ENCODE assay signal across 23 cellular contexts in the genomic region with DNA sequence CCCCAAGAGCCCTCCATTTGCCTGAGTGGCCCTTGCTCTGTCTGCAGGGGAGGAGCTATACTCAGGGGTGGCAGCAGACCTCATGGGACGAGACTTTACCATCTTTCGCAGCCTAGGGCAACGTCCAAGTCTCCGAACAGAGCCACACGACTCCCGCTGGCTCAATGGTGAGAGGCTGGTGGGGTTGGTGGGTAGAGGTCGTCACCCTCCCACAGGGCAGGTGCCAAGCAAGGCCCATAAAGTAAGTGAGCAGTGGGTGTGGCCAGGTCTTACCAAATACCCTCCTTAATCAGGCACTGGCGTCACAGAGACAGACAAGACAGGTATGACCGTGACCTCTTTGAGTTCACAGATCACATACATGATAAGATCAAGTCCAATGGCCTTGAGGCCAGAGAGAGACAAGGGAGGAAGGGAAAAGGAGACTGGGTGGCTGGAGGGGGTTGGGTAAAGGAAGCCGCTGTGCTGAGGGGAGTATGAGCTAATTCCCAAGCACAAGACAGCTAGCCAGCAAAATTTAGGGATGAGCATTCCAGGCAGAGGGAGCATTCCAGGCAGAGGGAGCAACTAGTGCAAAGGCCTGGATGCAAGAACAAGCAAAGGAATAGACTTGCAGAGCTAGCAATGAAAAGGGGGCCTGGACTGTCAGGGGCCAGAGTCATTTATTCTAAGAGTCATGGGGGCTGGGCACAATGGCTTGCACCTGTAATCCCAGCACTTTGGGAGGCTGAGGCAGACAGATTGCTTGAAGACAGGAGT. TPM values are rescaled to one million over a fixed set of nuclear protein-coding genes. Genes with fewer than 3 reads are reported as not detected.
DNase-seq lines count a peak whose midpoint lies in the region; FAIRE-seq and TF ChIP-seq lines count a peak whose summit lies in the region.
"Had no signal": no experiment of that assay in that cellular context is flagged by ENCODE, and none has a peak within 500 bp of the region (broad histone marks: within the 10 kb centered on the region; RNA-seq: fewer than 3 reads in every experiment).

No MANE protein-coding gene starts in this region.

- no peaks in the 10 kb centered on the region for H3K79me1 ChIP-seq in mesendoderm (ENCODE audit: low read length)

- no peak overlapping the region for H2BK120ac ChIP-seq in mesendoderm (ENCODE audit: low read depth, low read length)

- H3K4me3 ChIP-seq in astrocyte (ENCODE audit: insufficient read depth, low read depth, low read length), result no peak overlapping the region
- no peak overlapping the region for H3K4me3 ChIP-seq in mesendoderm (ENCODE audit: low read length)
- peak overlapping the region in 2 of 4 donors; percentile 40 to 44 for H3K4me3 ChIP-seq in stomach
- H3K4me3 ChIP-seq: esophagus squamous epithelium, heart left ventricle had no signal

- TF ChIP-seq EP300 in stomach (IDR thresholded peaks at IDR 0.05), result no peak

- no peak overlapping the region for H3K23ac ChIP-seq in mesendoderm (ENCODE audit: low read length)

- H3K27me3 ChIP-seq in astrocyte (ENCODE audit: insufficient read depth, low read length), result peaks cover 25% of the 10 kb centered on the region
- peaks cover 10% of the 10 kb centered on the region for H3K27me3 ChIP-seq in mesendoderm (ENCODE audit: insufficient read depth, low read length, poor library complexity)
- peaks cover 0 to 39% (median 26%) of the 10 kb centered on the region in 3 donors for H3K27me3 ChIP-seq in stomach

- no peak for FAIRE-seq in astrocyte (lab: Jason Lieb, UNC)
- FAIRE-seq: D721Med, keratinocyte had no signal

- H4K8ac ChIP-seq in mesendoderm (ENCODE audit: low read depth, low read length), result no peak overlapping the region

- peak overlapping the region; percentile 10 for H3K4me3 Mint-ChIP-seq in astrocyte (ENCODE audit: unreplicated experiment)

- no peak overlapping the region for H2AFZ ChIP-seq in astrocyte (ENCODE audit: low read depth, low read length)

- H3K9me3 ChIP-seq in astrocyte (ENCODE audit: insufficient read depth, low read depth, low read length) (no peaks in the 10 kb centered on the region), stomach (no peaks in the 10 kb centered on the region)
- H3K9me3 ChIP-seq: esophagus squamous epithelium, heart left ventricle had no signal

- no peak overlapping the region for H2BK5ac ChIP-seq in mesendoderm (ENCODE audit: low read length)

- H3K9ac ChIP-seq in astrocyte (ENCODE audit: low read length), result no peak overlapping the region
- no peak overlapping the region for H3K9ac ChIP-seq in mesendoderm (ENCODE audit: low read length)

- no peak overlapping the region for H3K27ac ChIP-seq in astrocyte (ENCODE audit: low read depth, low read length)
- no peak overlapping the region for H3K27ac ChIP-seq in mesendoderm (ENCODE audit: low read depth, low read length)
- peak overlapping the region; percentile 88 to 98 (median 95) for H3K27ac ChIP-seq in stomach

- H3K18ac ChIP-seq in mesendoderm (ENCODE audit: low read length), result no peak overlapping the region

- peaks cover 8% of the 10 kb centered on the region for H3K36me3 Mint-ChIP-seq in astrocyte (ENCODE audit: low read depth, unreplicated experiment)
- H3K36me3 Mint-ChIP-seq: activated naive CD4-positive, alpha-beta T cell treated with anti-CD3 and anti-CD28 coated beads, Interleukin-2, amount 50 U/mL, for 72 hours had no signal

- DNase-seq in GM20000 (ENCODE audit: low spot score) (peak; percentile 22), astrocyte (ENCODE audit: low read depth) (no peak), mesendoderm (peak; percentile 80), stomach (no peak), NOMO-1 treated with DMSO at 0.1 percent for 48 hours (lab: John Stamatoyannopoulos, UW; ENCODE audit: unreplicated experiment) (no peak), NCI-H2029 treated with DMSO at 0.1 percent for 48 hours (lab: John Stamatoyannopoulos, UW) (no peak), C1 segment of cervical spinal cord (lab: John Stamatoyannopoulos, UW) (no peak)
- no peak for DNase-seq in activated CD8-positive, alpha-beta memory T cell treated with anti-CD3 and anti-CD28 coated beads, Interleukin-2, amount 50 U/mL, for 48 hours
- DNase-seq: activated CD4-positive, alpha-beta T cell treated with anti-CD3 and anti-CD28 coated beads, Interleukin-2, amount 50 U/mL, for 4 hours; activated T-cell treated with anti-CD3 and anti-CD28 coated beads, Interleukin-2, amount 50 U/mL, for 1 hour; effector CD4-positive, alpha-beta T cell; esophagus squamous epithelium; HCEC 1CT; NCI-H187 treated with DMSO at 0.1 percent for 48 hours had no signal

- H3K4me1 Mint-ChIP-seq in astrocyte (ENCODE audit: low read depth, unreplicated experiment), result peaks cover 25% of the 10 kb centered on the region

- no CpG with 5 or more reads among the region's 10 CpGs for WGBS in mesendoderm (ENCODE audit: extremely low coverage, insufficient coverage, low lambda C conversion rate)
- WGBS in stomach, 5 donors, result 55 to 70% (median 63%) methylated on average over 8 to 10 of the region's 10 CpGs

- H3K56ac ChIP-seq in mesendoderm (ENCODE audit: low read length), result peak overlapping the region; percentile 62

- no peak for TF ChIP-seq POLR2A in stomach (IDR thresholded peaks at IDR 0.05)

- H2AK5ac ChIP-seq in mesendoderm (ENCODE audit: low read length), result no peak overlapping the region

- H4K5ac ChIP-seq in mesendoderm (ENCODE audit: low read length), result no peak overlapping the region

- H2BK15ac ChIP-seq in mesendoderm (replicated peaks; ENCODE audit: low read depth), result no peak overlapping the region

- H3K27me3 Mint-ChIP-seq in astrocyte (ENCODE audit: low read depth, unreplicated experiment), result peaks cover 24% of the 10 kb centered on the region

- peaks cover 28% of the 10 kb centered on the region for H3K4me1 ChIP-seq in astrocyte (ENCODE audit: insufficient read depth, low read length)
- H3K4me1 ChIP-seq in mesendoderm (ENCODE audit: control insufficient read depth, low read depth, low read length), result peaks cover 8% of the 10 kb centered on the region
- peaks cover 63 to 93% (median 84%) of the 10 kb centered on the region in 4 donors for H3K4me1 ChIP-seq in stomach

- H3K36me3 ChIP-seq in astrocyte (ENCODE audit: insufficient read depth, low read length) (no peaks in the 10 kb centered on the region), mesendoderm (ENCODE audit: control insufficient read depth, insufficient read depth, low read length) (no peaks in the 10 kb centered on the region), stomach (peaks cover 5 to 34% (median 11%) of the 10 kb centered on the region in 4 donors)
- H3K36me3 ChIP-seq: esophagus squamous epithelium, heart left ventricle had no signal

- no peak overlapping the region for H3K4ac ChIP-seq in mesendoderm (ENCODE audit: low read depth, low read length)

- intact Hi-C loops in stomach (cut with DNase I; ENCODE audit: low total_unique reads), result loop anchor here (5.0 to 10.0 kb wide), 2 partner anchors 47 to 79 kb away; a partner anchor contains a TSS

- H3K79me2 ChIP-seq in astrocyte (ENCODE audit: insufficient read depth, low read length) (no peaks in the 10 kb centered on the region), mesendoderm (ENCODE audit: control insufficient read depth, insufficient read depth, low read length) (no peaks in the 10 kb centered on the region)

- H3K4me2 ChIP-seq in astrocyte (ENCODE audit: low read length) (no peak overlapping the region), mesendoderm (ENCODE audit: low read length) (no peak overlapping the region)

- H3K9me3 Mint-ChIP-seq in astrocyte (ENCODE audit: unreplicated experiment), result no peaks in the 10 kb centered on the region
- H3K9me3 Mint-ChIP-seq: activated naive CD4-positive, alpha-beta T cell treated with anti-CD3 and anti-CD28 coated beads, Interleukin-2, amount 50 U/mL, for 72 hours had no signal

- TF ChIP-seq CTCF in GM20000 (IDR thresholded peaks at IDR 0.05; ENCODE audit: extremely low read depth, missing control alignments) (no peak), astrocyte (IDR thresholded peaks at IDR 0.05; ENCODE audit: insufficient read depth, low read depth, low read length) (no peak), stomach (IDR thresholded peaks at IDR 0.05) (no peak)

- peaks cover 3% of the 10 kb centered on the region for H4K20me1 ChIP-seq in astrocyte (ENCODE audit: insufficient read depth, low read length)

- H3K27ac Mint-ChIP-seq in astrocyte (ENCODE audit: unreplicated experiment), result peak overlapping the region; percentile 7
- H3K27ac Mint-ChIP-seq: activated naive CD4-positive, alpha-beta T cell treated with anti-CD3 and anti-CD28 coated beads, Interleukin-2, amount 50 U/mL, for 72 hours; progenitor cell of endocrine pancreas had no signal

RNA-seq across cellular contexts. Expression of a gene that starts 2.5 kb away (rescaled TPM):
- total RNA-seq in astrocyte (4.9 and 5.9 TPM in 2 replicates), stomach (100 to 1,000 TPM in 4 of 5 donors, 10 to 100 TPM in 1; 53.6 to 310 (median 129) TPM)
- polyA plus RNA-seq in mesendoderm (2013, experiment 1 of 2), result 1.9 TPM
- polyA plus RNA-seq in mesendoderm (2013, experiment 2 of 2), result 2.2 TPM
- 10 to 100 TPM; 40.1 to 79.9 (median 42.0) TPM for polyA plus RNA-seq in stomach

RNA-seq across cellular contexts. Expression of a gene that starts 7.4 kb away (rescaled TPM):
- total RNA-seq in astrocyte (0.30 TPM in 1 of 2 replicates, not detected in the other), stomach (not detected)
- 0.06 TPM for polyA plus RNA-seq in mesendoderm (2013, experiment 1 of 2)
- polyA plus RNA-seq in mesendoderm (2013, experiment 2 of 2), result 0.06 TPM
- under 1 TPM in 2 of 3 donors, not detected in 1; 0.31 to 0.58 TPM for polyA plus RNA-seq in stomach
- total RNA-seq: activated naive CD4-positive, alpha-beta T cell treated with anti-CD3 and anti-CD28 coated beads, Interleukin-2, amount 50 U/mL, for 72 hours; esophagus squamous epithelium; HT1080; M059J; NCI-H460; progenitor cell of endocrine pancreas; SK-MEL-5 had no signal
- polyA plus RNA-seq: keratinocyte had no signal

RNA-seq across cellular contexts. Expression of a gene that starts 20.7 kb away (rescaled TPM):
- total RNA-seq in astrocyte (59.2 and 66.8 TPM in 2 replicates), stomach (100 to 1,000 TPM in 3 of 5 donors, 10 to 100 TPM in 2; 69.9 to 254 (median 193) TPM)
- polyA plus RNA-seq in mesendoderm (2013, experiment 1 of 2), result 76.8 TPM
- polyA plus RNA-seq in mesendoderm (2013, experiment 2 of 2), result 74.0 TPM
- 100 to 1,000 TPM in 2 of 3 donors, 10 to 100 TPM in 1; 98.1 to 118 (median 108) TPM for polyA plus RNA-seq in stomach

RNA-seq across cellular contexts. Expression of a gene that starts 27.7 kb away (rescaled TPM):
- total RNA-seq in astrocyte (6.3 and 6.9 TPM in 2 replicates), stomach (1 to 10 TPM in 3 of 5 donors, not detected in 2; 1.3 to 3.9 (median 1.3) TPM)
- 3.6 TPM for polyA plus RNA-seq in mesendoderm (2013, experiment 1 of 2)
- polyA plus RNA-seq in mesendoderm (2013, experiment 2 of 2), result 3.0 TPM
- polyA plus RNA-seq in stomach, result 1 to 10 TPM; 5.0 to 7.9 (median 7.7) TPM

RNA-seq across cellular contexts. Expression of a gene that starts 27.7 kb away (rescaled TPM):
- total RNA-seq in astrocyte, result 6.3 and 7.0 TPM in 2 replicates
- 6.2 TPM for polyA plus RNA-seq in mesendoderm (2013, experiment 1 of 2)
- polyA plus RNA-seq in mesendoderm (2013, experiment 2 of 2), result 6.0 TPM
- 100 to 1,000 TPM in 1 of 5 donors, 10 to 100 TPM in 3, 1 to 10 TPM in 1; 3.1 to 107 (median 22.3) TPM for total RNA-seq in stomach
- polyA plus RNA-seq in stomach, result 10 to 100 TPM in 1 of 3 donors, 1 to 10 TPM in 2; 8.7 to 16.4 (median 9.7) TPM

Comparison
In these comparisons a context has a peak if more than half of its experiments do, and no peak if none do; other contexts are left out.
1. DNase-seq: peak in GM20000 (single experiment) and mesendoderm (single experiment); none in astrocyte (single experiment), stomach (single experiment), NOMO-1 treated with DMSO at 0.1 percent for 48 hours (single experiment), activated CD8-positive, alpha-beta memory T cell treated with anti-CD3 and anti-CD28 coated beads, Interleukin-2, amount 50 U/mL, for 48 hours (single experiment), NCI-H2029 treated with DMSO at 0.1 percent for 48 hours (single experiment) and C1 segment of cervical spinal cord (0 of 14).
2. H3K27ac ChIP-seq: peak in stomach (5 of 5); none in astrocyte (single experiment) and mesendoderm (single experiment).